ENCODE assay signal across 10 cellular contexts in genomic region chr10:50501899-50502556, GRCh38.
A peak's percentile ranks its signal among the peaks of the same experiment; 100 is the strongest.
DNase-seq lines count a peak whose midpoint lies in the region; ATAC-seq, FAIRE-seq and TF ChIP-seq lines count a peak whose summit lies in the region.
"Had no signal": no experiment of that assay in that cellular context is flagged by ENCODE, and none has a peak within 500 bp of the region (broad histone marks: within the 10 kb centered on the region; RNA-seq: fewer than 3 reads in every experiment).

No MANE protein-coding gene starts in this region.

- H3K4me1 ChIP-seq in pancreas (peaks cover 0 to 10% (median 7%) of the 10 kb centered on the region in 3 donors), BE2C (no peaks in the 10 kb centered on the region; the same call in 1 of the 2 replicates)

- ATAC-seq in HG02798 (IDR thresholded peaks at IDR 0.05; ENCODE audit: poor library complexity, unreplicated experiment): peak; percentile 43
- ATAC-seq in activated T-helper 17 cell treated with anti-CD3 and anti-CD28 coated beads, Interleukin-2, amount 50 U/mL, for 72 hours (replicated peaks): peak; percentile 42
- ATAC-seq in pancreas: peak in 3 of 4 donors; percentile 50 to 54 (median 54)
- no peak for ATAC-seq in GM19452 (IDR thresholded peaks at IDR 0.05; ENCODE audit: unreplicated experiment)

- H3K27me3 ChIP-seq in pancreas (no peaks in the 10 kb centered on the region), BE2C (no peaks in the 10 kb centered on the region)
- H3K27me3 ChIP-seq: brain microvascular endothelial cell had no signal

- TF ChIP-seq CTCF in pancreas (IDR thresholded peaks at IDR 0.05) (no peak), BE2C (IDR thresholded peaks at IDR 0.05; ENCODE audit: low read depth, low read length) (no peak)

- no peaks in the 10 kb centered on the region for H3K36me3 ChIP-seq in pancreas
- H3K36me3 ChIP-seq in BE2C: no peaks in the 10 kb centered on the region
- H3K36me3 ChIP-seq: brain microvascular endothelial cell had no signal

- no peak overlapping the region for H3K4me3 ChIP-seq in pancreas
- H3K4me3 ChIP-seq in BE2C (ENCODE audit: low read depth, low read length): no peak overlapping the region

- FAIRE-seq in pancreas (lab: Jason Lieb, UNC): no peak
- FAIRE-seq: A204.1 had no signal

- H3K9me3 ChIP-seq in pancreas (no peaks in the 10 kb centered on the region), BE2C (no peaks in the 10 kb centered on the region)

- H3K4me3 Mint-ChIP-seq in activated T-helper 17 cell treated with anti-CD3 and anti-CD28 coated beads, Interleukin-2, amount 50 U/mL, for 72 hours: peak overlapping the region; percentile 41
- H3K4me3 Mint-ChIP-seq in immature natural killer cell: no peak overlapping the region

- H3K27me3 Mint-ChIP-seq in activated T-helper 17 cell treated with anti-CD3 and anti-CD28 coated beads, Interleukin-2, amount 50 U/mL, for 72 hours: no peaks in the 10 kb centered on the region
- peaks cover 0 to 2% (median 0%) of the 10 kb centered on the region in 3 donors for H3K27me3 Mint-ChIP-seq in immature natural killer cell (ENCODE audit: low read depth in 3 of 3)

- no peaks in the 10 kb centered on the region for H3K9me3 Mint-ChIP-seq in activated T-helper 17 cell treated with anti-CD3 and anti-CD28 coated beads, Interleukin-2, amount 50 U/mL, for 72 hours
- H3K9me3 Mint-ChIP-seq in immature natural killer cell: no peaks in the 10 kb centered on the region

- H3K27ac Mint-ChIP-seq in activated T-helper 17 cell treated with anti-CD3 and anti-CD28 coated beads, Interleukin-2, amount 50 U/mL, for 72 hours: peak overlapping the region; percentile 48
- peak overlapping the region in 3 of 6 donors; percentile 32 to 60 (median 36) for H3K27ac Mint-ChIP-seq in immature natural killer cell

- no peak overlapping the region for H3K27ac ChIP-seq in pancreas
- H3K27ac ChIP-seq: brain microvascular endothelial cell had no signal

- intact Hi-C loops in pancreas (cut with DNase I): no loop called here

- H3K4me1 Mint-ChIP-seq in activated T-helper 17 cell treated with anti-CD3 and anti-CD28 coated beads, Interleukin-2, amount 50 U/mL, for 72 hours: peaks cover 40% of the 10 kb centered on the region
- peaks cover 11 to 22% of the 10 kb centered on the region in 2 donors for H3K4me1 Mint-ChIP-seq in immature natural killer cell

- WGBS in pancreas, 2 donors: 46 to 67% methylated on average over 1 of the region's 1 CpG

- DNase-seq in NOMO-1 treated with dmso at 0.1 percent for 144 hours (lab: John Stamatoyannopoulos, UW; ENCODE audit: unreplicated experiment) (peak; percentile 0), NOMO-1 treated with DMSO at 0.1 percent for 48 hours (lab: John Stamatoyannopoulos, UW; ENCODE audit: unreplicated experiment) (no peak), pancreas (no peak), BE2C (no peak), immature natural killer cell (no peak)
- DNase-seq: brain microvascular endothelial cell had no signal

- H3K36me3 Mint-ChIP-seq in activated T-helper 17 cell treated with anti-CD3 and anti-CD28 coated beads, Interleukin-2, amount 50 U/mL, for 72 hours (ENCODE audit: low read depth): no peaks in the 10 kb centered on the region
- H3K36me3 Mint-ChIP-seq in immature natural killer cell: peaks cover 0 to 3% (median 0%) of the 10 kb centered on the region in 3 donors
